ENCODE assay signal across 8 cellular contexts in the genomic region with DNA sequence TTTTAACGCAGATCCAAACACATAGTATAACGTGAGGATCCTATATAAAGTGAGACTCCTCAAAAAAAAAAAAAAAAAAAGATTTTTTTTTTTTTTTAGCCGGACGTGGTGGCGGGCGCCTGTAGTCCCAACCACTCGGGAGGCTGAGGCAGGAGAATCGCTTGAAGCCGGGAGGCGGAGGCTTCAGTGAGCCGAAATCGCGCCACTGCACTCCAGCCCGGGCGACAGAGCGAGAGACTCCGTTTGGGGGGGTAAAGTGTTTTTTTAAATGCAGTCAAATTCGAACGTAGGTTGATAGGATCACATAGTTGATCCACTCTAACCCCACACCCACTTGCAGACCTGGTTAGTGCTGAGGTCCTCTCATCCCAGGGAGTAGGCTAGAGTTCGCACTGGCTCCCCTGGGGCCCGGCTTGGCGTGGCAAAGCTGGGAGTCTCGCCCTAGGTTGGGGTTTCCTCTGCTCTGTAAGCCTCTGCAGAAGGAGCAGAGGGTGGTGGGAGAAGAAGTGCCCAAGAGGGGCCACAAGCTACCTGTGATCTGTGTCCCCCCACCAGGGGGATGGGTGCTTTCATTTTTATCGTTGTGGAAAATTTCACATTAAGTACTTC. TPM values are rescaled to one million over a fixed set of nuclear protein-coding genes. Genes with fewer than 3 reads are reported as not detected.
A peak's percentile ranks its signal among the peaks of the same experiment; 100 is the strongest.
DNase-seq lines count a peak whose midpoint lies in the region; ATAC-seq and TF ChIP-seq lines count a peak whose summit lies in the region.

No MANE protein-coding gene starts in this region.

- H3K79me2 ChIP-seq in Karpas-422 (ENCODE audit: low read length), result peaks cover 19% of the 10 kb centered on the region

- H3K36me3 ChIP-seq in Karpas-422 (ENCODE audit: insufficient read depth, low read length) (no peaks in the 10 kb centered on the region), duodenal mucosa (ENCODE audit: control insufficient read depth in 1 of 2, insufficient read depth in 2 of 2, low read length in 2 of 2) (no peaks in the 10 kb centered on the region)

- H4K20me1 ChIP-seq in Karpas-422 (ENCODE audit: insufficient read depth, low read depth, low read length), result no peaks in the 10 kb centered on the region

- no peak overlapping the region for H2AFZ ChIP-seq in Karpas-422 (ENCODE audit: low read length)

- H3K27me3 ChIP-seq in Karpas-422 (ENCODE audit: low read length), result no peaks in the 10 kb centered on the region
- H3K27me3 ChIP-seq in duodenal mucosa (ENCODE audit: control insufficient read depth in 1 of 2, insufficient read depth in 2 of 2, low read length in 2 of 2), result peaks cover 13 to 15% of the 10 kb centered on the region in 2 donors

- no peaks in the 10 kb centered on the region for H3K9me3 ChIP-seq in Karpas-422 (ENCODE audit: low read length)
- H3K9me3 ChIP-seq in duodenal mucosa (ENCODE audit: control insufficient read depth in 1 of 2, low read length in 2 of 2), result no peaks in the 10 kb centered on the region

- H3K4me3 ChIP-seq in Karpas-422 (ENCODE audit: low read length) (peak overlapping the region; percentile 86), duodenal mucosa (ENCODE audit: low read depth in 1 of 2, low read length in 2 of 2) (peak overlapping the region; percentile 71 to 83)

- peak overlapping the region; percentile 81 to 88 for H3K4me3 Mint-ChIP-seq in CD14-positive monocyte
- no peak overlapping the region for H3K4me3 Mint-ChIP-seq in natural killer cell treated with Interleukin-12 subunit alpha and Interleukin-12 subunit beta and Interleukin-15 and Interleukin-18, amount 100 ng/mL, for 72 hours

- H3K9me3 Mint-ChIP-seq in CD14-positive monocyte, result peaks cover 0 to 7% (median 2%) of the 10 kb centered on the region in 7 donors
- H3K9me3 Mint-ChIP-seq in natural killer cell treated with Interleukin-12 subunit alpha and Interleukin-12 subunit beta and Interleukin-15 and Interleukin-18, amount 100 ng/mL, for 72 hours, result no peaks in the 10 kb centered on the region

- H3K27ac ChIP-seq in Karpas-422 (ENCODE audit: low read length) (peak overlapping the region; percentile 57), duodenal mucosa (ENCODE audit: low read depth, low read length) (no peak overlapping the region)

- H3K27me3 Mint-ChIP-seq in CD14-positive monocyte (ENCODE audit: low read depth in 3 of 3), result peaks cover 17 to 24% (median 19%) of the 10 kb centered on the region in 3 donors
- peaks cover 0 to 2% of the 10 kb centered on the region in 2 donors for H3K27me3 Mint-ChIP-seq in natural killer cell treated with Interleukin-12 subunit alpha and Interleukin-12 subunit beta and Interleukin-15 and Interleukin-18, amount 100 ng/mL, for 72 hours

- no peak for TF ChIP-seq CTCF in CD14-positive monocyte (IDR thresholded peaks at IDR 0.05)

- no peak for ATAC-seq in natural killer cell treated with Interleukin-12 subunit alpha and Interleukin-12 subunit beta and Interleukin-15 and Interleukin-18, amount 100 ng/mL, for 72 hours

- H3K4me2 ChIP-seq in Karpas-422 (ENCODE audit: low read depth, low read length, poor library complexity, severe bottlenecking), result peak overlapping the region; percentile 95

- no peaks in the 10 kb centered on the region for H3K36me3 Mint-ChIP-seq in CD14-positive monocyte
- no peaks in the 10 kb centered on the region for H3K36me3 Mint-ChIP-seq in natural killer cell treated with Interleukin-12 subunit alpha and Interleukin-12 subunit beta and Interleukin-15 and Interleukin-18, amount 100 ng/mL, for 72 hours

- H3K27ac Mint-ChIP-seq in CD14-positive monocyte, result peak overlapping the region in 4 of 7 donors; percentile 68 to 90 (median 74)
- H3K27ac Mint-ChIP-seq in natural killer cell treated with Interleukin-12 subunit alpha and Interleukin-12 subunit beta and Interleukin-15 and Interleukin-18, amount 100 ng/mL, for 72 hours, result peak overlapping the region; percentile 64 to 85

- H3K9ac ChIP-seq in Karpas-422 (ENCODE audit: low read length) (peak overlapping the region; percentile 89), duodenal mucosa (ENCODE audit: low read depth in 1 of 2, low read length in 2 of 2) (peak overlapping the region; percentile 38 to 55)

- peaks cover 27% of the 10 kb centered on the region for H3K4me1 ChIP-seq in Karpas-422 (ENCODE audit: low read length)
- peaks cover 0 to 17% of the 10 kb centered on the region in 2 donors for H3K4me1 ChIP-seq in duodenal mucosa (ENCODE audit: control insufficient read depth in 1 of 2, insufficient read depth in 2 of 2, low read length in 2 of 2)

- peaks cover 13% of the 10 kb centered on the region for H3K4me1 Mint-ChIP-seq in CD14-positive monocyte
- peaks cover 17 to 19% of the 10 kb centered on the region in 2 donors for H3K4me1 Mint-ChIP-seq in natural killer cell treated with Interleukin-12 subunit alpha and Interleukin-12 subunit beta and Interleukin-15 and Interleukin-18, amount 100 ng/mL, for 72 hours (ENCODE audit: low read depth in 2 of 2)

- DNase-seq in CD14-positive monocyte (ENCODE audit: low spot score), result no peak
- DNase-seq in Karpas-422, result no peak
- peak; percentile 50 for DNase-seq in natural killer cell treated with Interleukin-12 subunit alpha and Interleukin-12 subunit beta and Interleukin-15 and Interleukin-18, amount 100 ng/mL, for 72 hours (ENCODE audit: low spot score)
- DNase-seq in NCI-H187 (lab: John Stamatoyannopoulos, UW), result no peak
- no peak for DNase-seq in AML-193 (lab: John Stamatoyannopoulos, UW)
- no peak for DNase-seq in NCI-H526 (lab: John Stamatoyannopoulos, UW)
- no peak for DNase-seq in H4 (ENCODE audit: low spot score)

- intact Hi-C loops in CD14-positive monocyte (cut with micrococcal nuclease), result loop anchor here in 1 of 2 donors (2.0 kb wide), 1 partner anchor 39 kb away; the partner anchor contains the start of gene ZNF132

- no peaks in the 10 kb centered on the region for H3K9me2 ChIP-seq in Karpas-422 (replicated peaks; ENCODE audit: insufficient read depth, low read length)

RNA-seq across cellular contexts. Expression of gene RNF225, which starts 6.5 kb away (rescaled TPM):
- not detected for polyA plus RNA-seq in CD14-positive monocyte
- 0.90 and 0.97 TPM in 2 replicates for total RNA-seq in Karpas-422 (2014; rRNA removed; shearing (Covaris generic); ENCODE audit: low replicate concordance)
- total RNA-seq in natural killer cell treated with Interleukin-12 subunit alpha and Interleukin-12 subunit beta and Interleukin-15 and Interleukin-18, amount 100 ng/mL, for 72 hours, result 1 to 10 TPM in 1 of 2 donors, under 1 TPM in 1; 0.59 to 3.2 TPM
- not detected in 2 replicates for total RNA-seq in H4 (2014; rRNA removed; shearing (Covaris generic))

RNA-seq across cellular contexts. Expression of gene ZNF584, which starts 6.5 kb away (rescaled TPM):
- 1 to 10 TPM; 1.2 to 3.1 TPM for polyA plus RNA-seq in CD14-positive monocyte
- 21.1 and 31.6 TPM in 2 replicates for total RNA-seq in Karpas-422 (2014; rRNA removed; shearing (Covaris generic); ENCODE audit: low replicate concordance)
- 10 to 100 TPM in 1 of 2 donors, 1 to 10 TPM in 1; 8.4 to 18.5 TPM for total RNA-seq in natural killer cell treated with Interleukin-12 subunit alpha and Interleukin-12 subunit beta and Interleukin-15 and Interleukin-18, amount 100 ng/mL, for 72 hours
- total RNA-seq in H4 (2014; rRNA removed; shearing (Covaris generic)), result 15.6 and 23.6 TPM in 2 replicates

RNA-seq across cellular contexts. Expression of gene RPS5, which starts 14.9 kb away (rescaled TPM):
- 100 to 1,000 TPM; 485 to 580 TPM for polyA plus RNA-seq in CD14-positive monocyte
- total RNA-seq in Karpas-422 (2014; rRNA removed; shearing (Covaris generic); ENCODE audit: low replicate concordance), result 6,081 and 7,190 TPM in 2 replicates
- total RNA-seq in natural killer cell treated with Interleukin-12 subunit alpha and Interleukin-12 subunit beta and Interleukin-15 and Interleukin-18, amount 100 ng/mL, for 72 hours, result 100 to 1,000 TPM; 757 to 786 TPM
- 3,081 and 3,534 TPM in 2 replicates for total RNA-seq in H4 (2014; rRNA removed; shearing (Covaris generic))

RNA-seq across cellular contexts. Expression of gene ZNF837, which starts 21.1 kb away (rescaled TPM):
- under 1 TPM; 0.13 to 0.72 TPM for polyA plus RNA-seq in CD14-positive monocyte
- 0.75 and 2.4 TPM in 2 replicates for total RNA-seq in Karpas-422 (2014; rRNA removed; shearing (Covaris generic); ENCODE audit: low replicate concordance)
- total RNA-seq in natural killer cell treated with Interleukin-12 subunit alpha and Interleukin-12 subunit beta and Interleukin-15 and Interleukin-18, amount 100 ng/mL, for 72 hours, result under 1 TPM; 0.71 to 0.86 TPM
- total RNA-seq in H4 (2014; rRNA removed; shearing (Covaris generic)), result 1.4 and 1.9 TPM in 2 replicates

RNA-seq across cellular contexts. Expression of gene ZNF132, which starts 38.0 kb away (rescaled TPM):
- under 1 TPM; 0.40 to 0.92 TPM for polyA plus RNA-seq in CD14-positive monocyte
- total RNA-seq in Karpas-422 (2014; rRNA removed; shearing (Covaris generic); ENCODE audit: low replicate concordance), result not detected in 2 replicates
- total RNA-seq in natural killer cell treated with Interleukin-12 subunit alpha and Interleukin-12 subunit beta and Interleukin-15 and Interleukin-18, amount 100 ng/mL, for 72 hours, result 1 to 10 TPM; 3.2 to 5.3 TPM
- 4.0 and 6.4 TPM in 2 replicates for total RNA-seq in H4 (2014; rRNA removed; shearing (Covaris generic))
